Comparison of ENCODE assay signal across 1 cellular context in the genomic region with DNA sequence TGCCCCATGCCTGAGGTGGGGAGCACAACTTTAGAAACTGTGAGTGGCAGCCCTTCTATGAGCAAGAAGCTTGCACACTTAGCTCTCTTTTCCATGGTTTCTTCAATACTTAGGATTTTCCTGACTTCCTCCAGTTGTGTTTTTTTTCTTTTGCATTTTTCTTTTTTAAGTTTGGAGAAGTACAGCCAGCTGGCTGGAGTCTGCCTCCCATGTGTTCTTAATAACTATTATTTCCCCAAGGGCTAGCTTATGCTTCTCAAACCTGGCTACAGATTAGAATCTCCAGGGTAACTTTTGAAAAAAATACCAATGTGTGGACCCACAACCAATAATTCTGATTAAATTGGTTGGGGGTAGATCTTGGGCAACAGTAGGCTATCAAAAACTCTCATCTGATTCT.
TF ChIP-seq lines count a peak whose summit lies in the region.

No MANE protein-coding gene starts in this region.

TF ChIP-seq in GM23338, 12 proteins besides CTCF, POLR2A, EP300 and RAD21 (continued from another document):
- TF ChIP-seq, protein P1, sequence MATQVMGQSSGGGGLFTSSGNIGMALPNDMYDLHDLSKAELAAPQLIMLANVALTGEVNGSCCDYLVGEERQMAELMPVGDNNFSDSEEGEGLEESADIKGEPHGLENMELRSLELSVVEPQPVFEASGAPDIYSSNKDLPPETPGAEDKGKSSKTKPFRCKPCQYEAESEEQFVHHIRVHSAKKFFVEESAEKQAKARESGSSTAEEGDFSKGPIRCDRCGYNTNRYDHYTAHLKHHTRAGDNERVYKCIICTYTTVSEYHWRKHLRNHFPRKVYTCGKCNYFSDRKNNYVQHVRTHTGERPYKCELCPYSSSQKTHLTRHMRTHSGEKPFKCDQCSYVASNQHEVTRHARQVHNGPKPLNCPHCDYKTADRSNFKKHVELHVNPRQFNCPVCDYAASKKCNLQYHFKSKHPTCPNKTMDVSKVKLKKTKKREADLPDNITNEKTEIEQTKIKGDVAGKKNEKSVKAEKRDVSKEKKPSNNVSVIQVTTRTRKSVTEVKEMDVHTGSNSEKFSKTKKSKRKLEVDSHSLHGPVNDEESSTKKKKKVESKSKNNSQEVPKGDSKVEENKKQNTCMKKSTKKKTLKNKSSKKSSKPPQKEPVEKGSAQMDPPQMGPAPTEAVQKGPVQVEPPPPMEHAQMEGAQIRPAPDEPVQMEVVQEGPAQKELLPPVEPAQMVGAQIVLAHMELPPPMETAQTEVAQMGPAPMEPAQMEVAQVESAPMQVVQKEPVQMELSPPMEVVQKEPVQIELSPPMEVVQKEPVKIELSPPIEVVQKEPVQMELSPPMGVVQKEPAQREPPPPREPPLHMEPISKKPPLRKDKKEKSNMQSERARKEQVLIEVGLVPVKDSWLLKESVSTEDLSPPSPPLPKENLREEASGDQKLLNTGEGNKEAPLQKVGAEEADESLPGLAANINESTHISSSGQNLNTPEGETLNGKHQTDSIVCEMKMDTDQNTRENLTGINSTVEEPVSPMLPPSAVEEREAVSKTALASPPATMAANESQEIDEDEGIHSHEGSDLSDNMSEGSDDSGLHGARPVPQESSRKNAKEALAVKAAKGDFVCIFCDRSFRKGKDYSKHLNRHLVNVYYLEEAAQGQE (IDR thresholded peaks at IDR 0.05; ENCODE audit: unreplicated experiment), result no peak
- TF ChIP-seq CREB1 (CRISPR knock-in tag; IDR thresholded peaks at IDR 0.05; ENCODE audit: low read depth) (no peak), ZNF462 (CRISPR knock-in tag; IDR thresholded peaks at IDR 0.05) (no peak), EZH2phosphoT487 (IDR thresholded peaks at IDR 0.05; ENCODE audit: unreplicated experiment) (no peak), JUNB (IDR thresholded peaks at IDR 0.05; ENCODE audit: unreplicated experiment) (no peak)
